In the genomic region with DNA sequence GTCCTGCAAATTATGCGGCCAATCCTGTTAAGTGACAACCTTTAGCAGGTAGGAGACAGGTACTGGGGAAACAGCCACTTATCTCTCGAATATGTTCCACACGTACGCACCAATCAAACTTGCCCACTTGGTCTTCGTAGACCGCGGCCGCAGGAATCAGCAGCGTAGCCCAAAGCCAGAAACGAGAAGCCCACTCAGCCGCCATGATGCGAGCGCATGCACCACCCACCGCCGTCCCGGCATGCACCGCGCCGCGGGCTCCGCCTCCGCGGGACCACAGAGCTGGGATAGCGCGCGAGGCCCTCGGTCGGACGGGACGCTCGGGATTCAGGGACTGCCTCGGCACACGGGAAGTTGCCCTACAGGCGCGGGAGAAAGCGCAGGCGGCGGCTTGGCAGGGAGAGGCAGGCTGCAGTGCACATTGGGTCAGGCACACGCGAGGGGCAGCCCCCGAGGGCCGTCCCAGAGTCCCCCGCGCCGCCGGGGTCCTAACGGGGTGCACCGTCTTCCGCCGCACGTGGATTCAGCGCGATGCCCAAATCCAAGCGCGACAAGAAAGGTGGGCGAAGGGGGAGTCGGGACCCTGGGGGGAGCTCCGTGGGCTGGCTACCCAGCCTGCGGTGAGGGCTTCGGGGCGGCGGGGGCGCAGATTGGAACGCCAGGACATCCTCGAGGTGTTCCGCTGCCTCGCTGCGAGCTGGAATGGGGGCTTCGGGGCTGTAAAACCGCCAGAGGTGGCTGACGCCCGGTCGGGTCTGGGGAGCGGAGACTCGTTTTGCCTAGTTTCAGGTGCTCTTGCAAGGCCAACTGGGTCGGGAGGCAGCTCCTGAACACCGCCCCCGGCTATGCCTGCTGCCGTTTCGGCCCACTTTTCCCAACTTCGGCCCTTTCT, we compare ENCODE assay signal across 8 cellular contexts. TPM values are rescaled to one million over a fixed set of nuclear protein-coding genes. Genes with fewer than 3 reads are reported as not detected.
A peak's percentile ranks its signal among the peaks of the same experiment; 100 is the strongest.
DNase-seq lines count a peak whose midpoint lies in the region; ATAC-seq, FAIRE-seq and TF ChIP-seq lines count a peak whose summit lies in the region.

Gene EMC1 (minus strand): TSS at position 220 of the 892 bp plus-strand sequence. CDS start 15 bp downstream, at position 205.
Gene MRTO4 (plus strand): TSS at position 501 of the 892 bp plus-strand sequence. CDS start 31 bp downstream, at position 532.

- H3K4me1 ChIP-seq in HEK293 (ENCODE audit: control insufficient read depth, insufficient read depth, low read length) (no peaks in the 10 kb centered on the region), pancreas (peaks cover 5 to 21% (median 17%) of the 10 kb centered on the region in 3 donors), thyroid gland (peaks cover 18 to 21% of the 10 kb centered on the region in 2 donors)

- peak; percentile 95 for DNase-seq in GM06990 (ENCODE audit: extremely low read depth, insufficient read length)
- peak; percentile 75 for DNase-seq in MV-4-11 (lab: John Stamatoyannopoulos, UW)
- peak; percentile 17 to 62 for DNase-seq in SW 1271 (lab: John Stamatoyannopoulos, UW)
- DNase-seq in activated naive CD8-positive, alpha-beta T cell treated with anti-CD3 and anti-CD28 coated beads, Interleukin-2, amount 50 U/mL, for 16 hours (ENCODE audit: low read depth, low spot score), result peak; percentile 85
- peak; percentile 92 for DNase-seq in Right ventricle myocardium superior
- peak; percentile 80 to 96 (median 85) for DNase-seq in pancreas
- DNase-seq in thyroid gland, result peak; percentile 81 to 84

- FAIRE-seq in pancreas (lab: Jason Lieb, UNC), result no peak

- H3K27me3 ChIP-seq in GM06990 (replicated peaks; ENCODE audit: control insufficient read depth, insufficient read depth, low read length), result no peaks in the 10 kb centered on the region
- no peaks in the 10 kb centered on the region for H3K27me3 ChIP-seq in pancreas
- no peaks in the 10 kb centered on the region for H3K27me3 ChIP-seq in thyroid gland

- ATAC-seq in Right ventricle myocardium superior (ENCODE audit: poor library complexity) (peak; percentile 99), pancreas (peak; percentile 92 to 97 (median 95))

- peak in 1 of 2 donors; percentile 40 for TF ChIP-seq POLR2A in thyroid gland (IDR thresholded peaks at IDR 0.05)

- H3K36me3 ChIP-seq in GM06990 (ENCODE audit: control insufficient read depth, insufficient read depth, low read length), result peaks cover 13% of the 10 kb centered on the region
- peaks cover 0 to 54% of the 10 kb centered on the region in 2 experiments; a peak in 2 of 3 replicates for H3K36me3 ChIP-seq in HEK293 (ENCODE audit: control insufficient read depth in 2 of 2, insufficient read depth in 1 of 2, low read length in 2 of 2)
- H3K36me3 ChIP-seq in pancreas, result peaks cover 0 to 5% (median 0%) of the 10 kb centered on the region in 3 donors
- no peaks in the 10 kb centered on the region for H3K36me3 ChIP-seq in thyroid gland

- 0 to 1% methylated on average over 80 to 81 of the region's 81 CpGs for WGBS in pancreas, 2 donors
- WGBS in thyroid gland, 2 donors, result 0 to 1% methylated on average over 20 to 34 of the region's 81 CpGs

- intact Hi-C loops in Right ventricle myocardium superior (cut with DNase I) (no loop called here), pancreas (cut with DNase I) (no loop called here), thyroid gland (cut with DNase I) (loop anchor here (10.0 kb wide), 1 partner anchor 403 kb away; no protein-coding TSS in a partner anchor)

- CTCF ChIA-PET in HEK293 (lab: Yijun Ruan, JAX), result interaction anchor here (1.0 to 2.1 kb wide), 5 partner anchors 11 to 410 kb away, joined by 4 to 12 read pairs (median 4); no protein-coding TSS in a partner anchor

- TF ChIP-seq CTCF in GM06990 (IDR thresholded peaks at IDR 0.05; ENCODE audit: insufficient read depth, low read length, poor library complexity, severe bottlenecking) (no peak), HEK293 (tag by site-specific recombination; IDR thresholded peaks at IDR 0.05) (no peak), pancreas (IDR thresholded peaks at IDR 0.05) (no peak), thyroid gland (IDR thresholded peaks at IDR 0.05) (peak in 1 of 6 experiments; percentile 21)

- H3K27ac ChIP-seq in HEK293 (ENCODE audit: extremely low read depth, low read depth, low read length) (peak within 1 kb of the TSS; percentile 98), pancreas (peak within 1 kb of the TSS; percentile 91 to 99 (median 96)), thyroid gland (peak within 1 kb of the TSS; percentile 88 to 98 (median 94))

- POLR2A ChIA-PET in HEK293 (lab: Yijun Ruan, JAX), result interaction anchor here (0.5 to 2.2 kb wide), 10 partner anchors 9 to 65 kb away, joined by 3 to 11 read pairs (median 4); partner anchors contain the start of genes AKR7A2, SLC66A1 and UBR4

- H3K4me3 ChIP-seq in GM06990 (replicated peaks; ENCODE audit: low read depth, low read length) (peak within 1 kb of the TSS; percentile 98), HEK293 (ENCODE audit: low read depth, low read length) (peak within 1 kb of the TSS; percentile 96), pancreas (peak within 1 kb of the TSS; percentile 68 to 96 (median 86)), thyroid gland (replicated peaks in 1 of 3) (peak within 1 kb of the TSS; percentile 78 to 99 (median 82))

- H3K9me3 ChIP-seq in HEK293 (ENCODE audit: control insufficient read depth, insufficient read depth, low read depth, low read length) (no peaks in the 10 kb centered on the region), pancreas (no peaks in the 10 kb centered on the region), thyroid gland (no peaks in the 10 kb centered on the region)

TF ChIP-seq in HEK293, 187 proteins besides CTCF, POLR2A, EP300 and RAD21 (continues in another document):
- TF ChIP-seq ZNF426 (tag by site-specific recombination; IDR thresholded peaks at IDR 0.05) (no peak), EGR2 (tag by site-specific recombination; IDR thresholded peaks at IDR 0.05; ENCODE audit: low read depth) (peak; percentile 88), IKZF3 (tag by site-specific recombination; IDR thresholded peaks at IDR 0.05) (peak; percentile 66), ZNF140 (tag by site-specific recombination; IDR thresholded peaks at IDR 0.05) (no peak), ZSCAN4 (tag by site-specific recombination; IDR thresholded peaks at IDR 0.05) (no peak), FEZF1 (tag by site-specific recombination; IDR thresholded peaks at IDR 0.05) (no peak), ZNF549 (tag by site-specific recombination; IDR thresholded peaks at IDR 0.05) (no peak), ZNF169 (tag by site-specific recombination; IDR thresholded peaks at IDR 0.05) (no peak), BCL11A (tag by site-specific recombination; IDR thresholded peaks at IDR 0.05; ENCODE audit: low read depth) (no peak)
- TF ChIP-seq, protein P1, sequence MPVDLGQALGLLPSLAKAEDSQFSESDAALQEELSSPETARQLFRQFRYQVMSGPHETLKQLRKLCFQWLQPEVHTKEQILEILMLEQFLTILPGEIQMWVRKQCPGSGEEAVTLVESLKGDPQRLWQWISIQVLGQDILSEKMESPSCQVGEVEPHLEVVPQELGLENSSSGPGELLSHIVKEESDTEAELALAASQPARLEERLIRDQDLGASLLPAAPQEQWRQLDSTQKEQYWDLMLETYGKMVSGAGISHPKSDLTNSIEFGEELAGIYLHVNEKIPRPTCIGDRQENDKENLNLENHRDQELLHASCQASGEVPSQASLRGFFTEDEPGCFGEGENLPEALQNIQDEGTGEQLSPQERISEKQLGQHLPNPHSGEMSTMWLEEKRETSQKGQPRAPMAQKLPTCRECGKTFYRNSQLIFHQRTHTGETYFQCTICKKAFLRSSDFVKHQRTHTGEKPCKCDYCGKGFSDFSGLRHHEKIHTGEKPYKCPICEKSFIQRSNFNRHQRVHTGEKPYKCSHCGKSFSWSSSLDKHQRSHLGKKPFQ (tag by site-specific recombination; IDR thresholded peaks at IDR 0.05), result 0 out of 2 replicates have a peak, but pooled peaks have one; percentile 42
- TF ChIP-seq, protein P2, sequence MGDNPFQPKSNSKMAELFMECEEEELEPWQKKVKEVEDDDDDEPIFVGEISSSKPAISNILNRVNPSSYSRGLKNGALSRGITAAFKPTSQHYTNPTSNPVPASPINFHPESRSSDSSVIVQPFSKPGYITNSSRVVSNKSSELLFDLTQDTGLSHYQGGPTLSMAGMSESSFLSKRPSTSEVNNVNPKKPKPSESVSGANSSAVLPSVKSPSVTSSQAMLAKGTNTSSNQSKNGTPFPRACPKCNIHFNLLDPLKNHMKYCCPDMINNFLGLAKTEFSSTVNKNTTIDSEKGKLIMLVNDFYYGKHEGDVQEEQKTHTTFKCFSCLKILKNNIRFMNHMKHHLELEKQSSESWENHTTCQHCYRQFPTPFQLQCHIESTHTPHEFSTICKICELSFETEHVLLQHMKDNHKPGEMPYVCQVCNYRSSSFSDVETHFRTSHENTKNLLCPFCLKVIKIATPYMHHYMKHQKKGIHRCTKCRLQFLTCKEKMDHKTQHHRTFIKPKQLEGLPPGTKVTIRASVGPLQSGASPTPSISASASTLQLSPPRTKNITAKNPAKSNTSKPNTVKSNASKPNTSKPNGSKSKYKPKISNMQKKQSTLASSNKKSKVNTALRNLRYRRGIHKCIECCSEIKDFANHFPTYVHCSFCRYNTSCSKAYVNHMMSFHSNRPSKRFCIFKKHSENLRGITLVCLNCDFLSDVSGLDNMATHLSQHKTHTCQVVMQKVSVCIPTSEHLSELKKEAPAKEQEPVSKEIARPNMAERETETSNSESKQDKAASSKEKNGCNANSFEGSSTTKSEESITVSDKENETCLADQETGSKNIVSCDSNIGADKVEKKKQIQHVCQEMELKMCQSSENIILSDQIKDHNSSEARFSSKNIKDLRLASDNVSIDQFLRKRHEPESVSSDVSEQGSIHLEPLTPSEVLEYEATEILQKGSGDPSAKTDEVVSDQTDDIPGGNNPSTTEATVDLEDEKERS (tag by site-specific recombination; IDR thresholded peaks at IDR 0.05), result no peak

RNA-seq across cellular contexts. Expression of gene EMC1, which starts in this region (rescaled TPM):
- total RNA-seq in Right ventricle myocardium superior, result 23.7 TPM
- 10 to 100 TPM in 5 of 6 donors, 1 to 10 TPM in 1; 9.9 to 21.0 (median 15.8) TPM for total RNA-seq in pancreas
- polyA plus RNA-seq in pancreas, result 1 to 10 TPM; 9.2 to 9.4 TPM
- total RNA-seq in thyroid gland, result 10 to 100 TPM; 32.8 to 54.1 (median 43.0) TPM

RNA-seq across cellular contexts. Expression of gene MRTO4, which starts in this region (rescaled TPM):
- total RNA-seq in Right ventricle myocardium superior (10.8 TPM), pancreas (10 to 100 TPM; 12.2 to 31.0 (median 13.9) TPM), thyroid gland (10 to 100 TPM; 16.0 to 19.5 (median 17.5) TPM)
- polyA plus RNA-seq in pancreas, result 10 to 100 TPM; 32.3 to 40.9 TPM

Comparison
In these comparisons a context has a peak if more than half of its experiments do, and no peak if none do; other contexts are left out.
1. Peak in every context shown above with its lines: DNase-seq, ATAC-seq, H3K4me3 ChIP-seq and H3K27ac ChIP-seq.
2. DNase-seq: peak in every context shown above with its lines; median percentile 95 in GM06990; 92 in Right ventricle myocardium superior; 85 in activated naive CD8-positive, alpha-beta T cell treated with anti-CD3 and anti-CD28 coated beads, Interleukin-2, amount 50 U/mL, for 16 hours; 85 in pancreas; 82 in thyroid gland; 75 in MV-4-11; 40 in SW 1271.